11 cellular contexts compared by ENCODE assay signal in genomic region chr6:157032923-157033322, GRCh38.
DNase-seq lines count a peak whose midpoint lies in the region; ATAC-seq, FAIRE-seq and TF ChIP-seq lines count a peak whose summit lies in the region.
"Had no signal": no experiment of that assay in that cellular context is flagged by ENCODE, and none has a peak within 500 bp of the region (broad histone marks: within the 10 kb centered on the region; RNA-seq: fewer than 3 reads in every experiment).

No MANE protein-coding gene starts in this region.

- no peak overlapping the region for H2BK120ac ChIP-seq in trophoblast cell (ENCODE audit: insufficient read depth, low read length, poor library complexity)

- no peaks in the 10 kb centered on the region for H3K9me2 ChIP-seq in GM23338 (ENCODE audit: insufficient read depth)

- peaks cover 24% of the 10 kb centered on the region for H3K4me1 ChIP-seq in CD8-positive, alpha-beta T cell (ENCODE audit: insufficient read depth, low read length)
- H3K4me1 ChIP-seq in pancreas (peaks cover 14 to 35% (median 17%) of the 10 kb centered on the region in 3 donors), GM23338 (ENCODE audit: insufficient read depth) (peaks cover 51% of the 10 kb centered on the region), trophoblast cell (ENCODE audit: control insufficient read depth in 1 of 2, insufficient read depth in 2 of 2, low read length in 2 of 2) (peaks cover 8 to 11% of the 10 kb centered on the region in 2 experiments)

- no peaks in the 10 kb centered on the region for H3F3A ChIP-seq in GM23338 (replicated peaks; ENCODE audit: low read depth)

- H4K20me1 ChIP-seq in GM23338 (replicated peaks; ENCODE audit: insufficient read depth): no peaks in the 10 kb centered on the region; the same call in 1 of the 2 replicates

- no peak overlapping the region for H3K27ac ChIP-seq in CD8-positive, alpha-beta T cell (ENCODE audit: low read depth, low read length)
- H3K27ac ChIP-seq in pancreas (no peak overlapping the region), GM23338 (ENCODE audit: low read depth) (no peak overlapping the region), trophoblast cell (ENCODE audit: low read depth, low read length) (no peak overlapping the region)

- H3K27ac Mint-ChIP-seq in CD8-positive, alpha-beta T cell: no peak overlapping the region
- H3K27ac Mint-ChIP-seq in effector memory CD8-positive, alpha-beta T cell: peak overlapping the region; percentile 53 to 96
- no peak overlapping the region for H3K27ac Mint-ChIP-seq in GM23338

- peaks cover 3% of the 10 kb centered on the region for H3K36me3 Mint-ChIP-seq in CD8-positive, alpha-beta T cell
- H3K36me3 Mint-ChIP-seq in effector memory CD8-positive, alpha-beta T cell (ENCODE audit: insufficient read depth): peaks cover 3% of the 10 kb centered on the region
- H3K36me3 Mint-ChIP-seq in GM23338 (ENCODE audit: low read depth): peaks cover 4% of the 10 kb centered on the region; the same call in 1 of the 3 replicates

- FAIRE-seq in pancreas (lab: Jason Lieb, UNC): peak; percentile 69
- FAIRE-seq: islet of Langerhans had no signal

- no peak overlapping the region for H3K23ac ChIP-seq in trophoblast cell (ENCODE audit: low read length)

- TF ChIP-seq CTCF in CD8-positive, alpha-beta T cell (IDR thresholded peaks at IDR 0.05): no peak
- TF ChIP-seq CTCF in pancreas (IDR thresholded peaks at IDR 0.05) (no peak), GM23338 (conservative IDR thresholded peaks at IDR 0.05; ENCODE audit: low read depth in 2 of 2) (no peak)

- H3K9me3 ChIP-seq in CD8-positive, alpha-beta T cell (ENCODE audit: low read length): no peaks in the 10 kb centered on the region
- H3K9me3 ChIP-seq in pancreas: no peaks in the 10 kb centered on the region
- H3K9me3 ChIP-seq in trophoblast cell (ENCODE audit: insufficient read depth, low read depth, low read length): no peaks in the 10 kb centered on the region

- DNase-seq in CD8-positive, alpha-beta T cell: no peak
- DNase-seq in OCI-M1 (lab: John Stamatoyannopoulos, UW) (peak; percentile 60), pancreas (no peak), NK-92 (lab: John Stamatoyannopoulos, UW; ENCODE audit: unreplicated experiment) (no peak), GM23338 (ENCODE audit: low spot score) (no peak), trophoblast cell (no peak)
- DNase-seq in effector memory CD8-positive, alpha-beta T cell: no peak
- no peak for DNase-seq in central memory CD4-positive, alpha-beta T cell
- DNase-seq: activated CD4-positive, alpha-beta T cell treated with anti-CD3 and anti-CD28 coated beads for 48 hours; stimulated activated CD4-positive, alpha-beta T cell treated with anti-CD3 and anti-CD28 coated beads, Interleukin-15, amount 100 ng/mL, for 24 hours had no signal

- H2BK12ac ChIP-seq in trophoblast cell (ENCODE audit: low read length): no peak overlapping the region

- no peaks in the 10 kb centered on the region for H3K36me3 ChIP-seq in CD8-positive, alpha-beta T cell (ENCODE audit: insufficient read depth, low read length)
- H3K36me3 ChIP-seq in pancreas (no peaks in the 10 kb centered on the region), GM23338 (ENCODE audit: insufficient read depth) (no peaks in the 10 kb centered on the region), trophoblast cell (ENCODE audit: control insufficient read depth in 1 of 2, insufficient read depth in 2 of 2, low read length in 2 of 2) (no peaks in the 10 kb centered on the region)

- intact Hi-C loops in CD8-positive, alpha-beta T cell (cut with DNase I, micrococcal nuclease): loop anchor here (1.0 to 5.0 kb wide), 2 partner anchors 11 to 1716 kb away; no protein-coding TSS in a partner anchor
- intact Hi-C loops in pancreas (cut with DNase I): loop anchor here in 2 of 3 donors (5.0 to 10.0 kb wide), 2 partner anchors 149 to 152 kb away; no protein-coding TSS in a partner anchor

- H2AFZ ChIP-seq in GM23338: no peak overlapping the region
- no peak overlapping the region for H2AFZ ChIP-seq in trophoblast cell (ENCODE audit: insufficient read depth, low read length, poor library complexity)

- no peak overlapping the region for H4K91ac ChIP-seq in trophoblast cell (ENCODE audit: low read depth, low read length)

- no peaks in the 10 kb centered on the region for H3K9me3 Mint-ChIP-seq in CD8-positive, alpha-beta T cell
- no peaks in the 10 kb centered on the region for H3K9me3 Mint-ChIP-seq in effector memory CD8-positive, alpha-beta T cell
- H3K9me3 Mint-ChIP-seq in GM23338: no peaks in the 10 kb centered on the region

- no peak overlapping the region for H2AK5ac ChIP-seq in trophoblast cell (ENCODE audit: low read length)

- no peak overlapping the region for H2BK5ac ChIP-seq in trophoblast cell (ENCODE audit: low read depth, low read length, poor library complexity)

- no peak overlapping the region for H3K14ac ChIP-seq in trophoblast cell (ENCODE audit: low read length)

- H3K27me3 ChIP-seq in CD8-positive, alpha-beta T cell (ENCODE audit: insufficient read depth, low read length): no peaks in the 10 kb centered on the region
- H3K27me3 ChIP-seq in pancreas (no peaks in the 10 kb centered on the region), GM23338 (ENCODE audit: insufficient read depth) (no peaks in the 10 kb centered on the region), trophoblast cell (ENCODE audit: insufficient read depth, low read length) (no peaks in the 10 kb centered on the region)

- H3K79me2 ChIP-seq in GM23338 (replicated peaks; ENCODE audit: insufficient read depth) (peaks cover 67% of the 10 kb centered on the region), trophoblast cell (ENCODE audit: control insufficient read depth, insufficient read depth, low read length, poor library complexity) (peaks cover 7% of the 10 kb centered on the region)

- H3K4me3 Mint-ChIP-seq in CD8-positive, alpha-beta T cell: peak overlapping the region; percentile 97
- peak overlapping the region; percentile 73 to 84 for H3K4me3 Mint-ChIP-seq in effector memory CD8-positive, alpha-beta T cell
- H3K4me3 Mint-ChIP-seq in GM23338: no peak overlapping the region

- no peak overlapping the region for H4K12ac ChIP-seq in trophoblast cell (ENCODE audit: low read depth, low read length)

- H3K27me3 Mint-ChIP-seq in CD8-positive, alpha-beta T cell (ENCODE audit: low read depth): no peaks in the 10 kb centered on the region
- no peaks in the 10 kb centered on the region for H3K27me3 Mint-ChIP-seq in effector memory CD8-positive, alpha-beta T cell
- no peaks in the 10 kb centered on the region for H3K27me3 Mint-ChIP-seq in GM23338 (ENCODE audit: insufficient read depth, low read depth, poor library complexity)

- WGBS in pancreas, 2 donors: 72% methylated on average over 4 of the region's 4 CpGs
- WGBS in trophoblast cell (ENCODE audit: extremely low coverage, insufficient coverage, insufficient read length): no CpG with 5 or more reads among the region's 4 CpGs

- H3K79me1 ChIP-seq in trophoblast cell (ENCODE audit: low read length): peaks cover 10% of the 10 kb centered on the region

- peak overlapping the region; percentile 47 for H3K4me3 ChIP-seq in CD8-positive, alpha-beta T cell (ENCODE audit: low read depth, low read length)
- H3K4me3 ChIP-seq in pancreas (peak overlapping the region in 1 of 4 donors; percentile 2), GM23338 (no peak overlapping the region), trophoblast cell (ENCODE audit: low read depth, low read length) (no peak overlapping the region)

- H4K8ac ChIP-seq in trophoblast cell (ENCODE audit: low read depth, low read length): no peak overlapping the region

- H3K4ac ChIP-seq in trophoblast cell (ENCODE audit: low read depth, low read length): no peak overlapping the region

- H3K4me1 Mint-ChIP-seq in CD8-positive, alpha-beta T cell (ENCODE audit: low read depth): peaks cover 38% of the 10 kb centered on the region
- H3K4me1 Mint-ChIP-seq in effector memory CD8-positive, alpha-beta T cell (ENCODE audit: low read depth in 2 of 2): peaks cover 20 to 26% of the 10 kb centered on the region in 2 donors
- H3K4me1 Mint-ChIP-seq in GM23338: peaks cover 24% of the 10 kb centered on the region

- H3K18ac ChIP-seq in trophoblast cell (ENCODE audit: low read length): no peak overlapping the region

- CTCF ChIA-PET in CD8-positive, alpha-beta T cell (lab: Charles Lee): interaction anchor here (0.7 to 2.4 kb wide), 5 partner anchors 9 to 939 kb away, joined by 3 to 16 read pairs (median 9); no protein-coding TSS in a partner anchor

- POLR2A ChIA-PET in CD8-positive, alpha-beta T cell (lab: Charles Lee): interaction anchor here (1.1 kb wide), 1 partner anchor 8 kb away, joined by 3 read pairs; no protein-coding TSS in a partner anchor

- no peak overlapping the region for H3K9ac ChIP-seq in trophoblast cell (ENCODE audit: low read length)

- no peak for ATAC-seq in CD8-positive, alpha-beta T cell
- ATAC-seq in effector memory CD8-positive, alpha-beta T cell (replicated peaks): no peak
- no peak for ATAC-seq in pancreas
- ATAC-seq in GM23338: no peak

- H3K4me2 ChIP-seq in GM23338 (no peak overlapping the region), trophoblast cell (ENCODE audit: low read length) (no peak overlapping the region)

TF ChIP-seq in GM23338, 12 proteins besides CTCF, POLR2A, EP300 and RAD21 (continues in another document):
- TF ChIP-seq EZH2phosphoT487 (IDR thresholded peaks at IDR 0.05; ENCODE audit: unreplicated experiment): no peak

Comparison
In these comparisons a context has a peak if more than half of its experiments do, and no peak if none do; other contexts are left out.
1. H3K27ac Mint-ChIP-seq: peak in effector memory CD8-positive, alpha-beta T cell (2 of 2); none in CD8-positive, alpha-beta T cell (single experiment) and GM23338 (single experiment).